18 cellular contexts compared by ENCODE assay signal in the genomic region with DNA sequence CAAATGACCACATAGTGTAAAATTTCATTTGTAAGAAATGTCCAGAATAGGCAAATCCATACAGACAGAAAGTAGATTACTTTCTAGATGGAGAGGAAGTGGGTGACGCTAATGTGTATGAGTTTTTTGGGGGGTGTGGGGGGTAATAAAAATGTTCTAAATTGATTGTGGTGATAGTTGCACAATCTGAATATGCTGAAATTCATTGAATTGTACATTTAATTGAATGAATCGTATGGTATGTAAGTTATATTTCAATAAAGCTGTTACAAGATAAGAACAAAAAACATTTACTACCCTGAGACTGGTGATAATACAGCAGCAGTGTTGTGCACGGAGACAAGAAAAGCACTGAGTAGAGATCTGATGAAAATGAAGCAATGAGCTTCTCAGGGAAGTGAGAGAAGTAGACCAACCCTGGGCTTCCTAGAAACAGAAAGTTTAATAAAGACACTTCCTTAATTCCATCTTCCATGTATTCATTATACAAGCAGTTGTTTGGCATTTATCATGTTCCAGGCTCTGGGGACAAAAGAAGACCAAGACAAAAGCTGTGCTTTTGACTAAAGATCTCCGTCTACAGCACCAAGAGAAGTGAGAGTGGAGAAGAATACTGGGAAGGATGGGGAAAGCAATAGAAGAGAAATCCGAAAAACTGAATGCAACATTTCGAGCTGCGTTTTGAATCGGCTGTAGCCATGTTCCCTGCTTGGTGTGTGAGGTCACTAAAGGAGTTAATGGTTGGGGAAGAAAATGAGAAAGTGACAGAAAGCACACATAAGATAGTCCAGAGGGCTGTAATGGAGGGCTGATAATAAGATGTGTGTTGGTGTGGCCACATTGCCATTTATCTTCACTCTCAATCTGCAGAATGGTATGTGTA. TPM values are rescaled to one million over a fixed set of nuclear protein-coding genes. Genes with fewer than 3 reads are reported as not detected.
DNase-seq lines count a peak whose midpoint lies in the region; ATAC-seq and TF ChIP-seq lines count a peak whose summit lies in the region.
"Had no signal": no experiment of that assay in that cellular context is flagged by ENCODE, and none has a peak within 500 bp of the region (broad histone marks: within the 10 kb centered on the region; RNA-seq: fewer than 3 reads in every experiment).

No MANE protein-coding gene starts in this region.

- peak overlapping the region; percentile 26 for H3K4me2 ChIP-seq in PC-3 (ENCODE audit: low read length)

- peaks cover 25% of the 10 kb centered on the region for H3K4me1 Mint-ChIP-seq in MCF 10A (ENCODE audit: insufficient read depth, unreplicated experiment)

- no peaks in the 10 kb centered on the region for H3K79me2 ChIP-seq in PC-3 (ENCODE audit: low read length)

- no peaks in the 10 kb centered on the region for H3K36me3 Mint-ChIP-seq in MCF 10A (ENCODE audit: insufficient read depth, unreplicated experiment)
- H3K36me3 Mint-ChIP-seq: brain, T-cell had no signal

- H3K4me3 Mint-ChIP-seq in MCF 10A (ENCODE audit: unreplicated experiment) = no peak overlapping the region
- H3K4me3 Mint-ChIP-seq: activated B cell treated with CpG ODN at 0.5 μM for 24 hours, T-cell had no signal

- peak overlapping the region; percentile 46; the same call in 1 of the 2 replicates for H2AFZ ChIP-seq in PC-3 (ENCODE audit: low read length)

- H3K9me2 ChIP-seq in PC-3 (replicated peaks; ENCODE audit: low read length) = no peaks in the 10 kb centered on the region

- H3K9me3 ChIP-seq in breast epithelium = no peaks in the 10 kb centered on the region
- no peaks in the 10 kb centered on the region for H3K9me3 ChIP-seq in PC-3 (ENCODE audit: low read length)
- H3K9me3 ChIP-seq: thyroid gland had no signal

- no peaks in the 10 kb centered on the region for H3K9me3 Mint-ChIP-seq in MCF 10A (ENCODE audit: unreplicated experiment)

- H3K27ac Mint-ChIP-seq in MCF 10A (ENCODE audit: low read depth, unreplicated experiment) = peak overlapping the region; percentile 17
- H3K27ac Mint-ChIP-seq: activated B cell treated with CpG ODN at 0.5 μM for 24 hours, brain, T-cell had no signal

- H3K27ac ChIP-seq in breast epithelium (peak overlapping the region in 1 of 2 donors; percentile 56), PC-3 (ENCODE audit: low read length) (no peak overlapping the region)
- H3K27ac ChIP-seq: thyroid gland had no signal

- no peak for TF ChIP-seq POLR2A in breast epithelium (IDR thresholded peaks at IDR 0.05)

- H3K27me3 ChIP-seq in breast epithelium (no peaks in the 10 kb centered on the region), PC-3 (ENCODE audit: low read length) (peaks cover 3% of the 10 kb centered on the region; the same call in 1 of the 2 replicates)
- H3K27me3 ChIP-seq: thyroid gland had no signal

- no peaks in the 10 kb centered on the region for H3F3A ChIP-seq in PC-3 (ENCODE audit: low read length, unreplicated experiment)

- no TSS peak for BruUV-seq in MCF 10A (replicated peaks; lab: Mats Ljungman, UMichigan)
- BruUV-seq in PC-3 (replicated peaks; lab: Mats Ljungman, UMichigan) = no TSS peak

- POLR2A ChIA-PET in MCF 10A (lab: Yijun Ruan, JAX) (no interaction called here), PC-3 (lab: Charles Lee; ENCODE audit: unreplicated experiment) (no interaction called here)

- H3K4me3 ChIP-seq in breast epithelium = no peak overlapping the region
- H3K4me3 ChIP-seq in PC-3 (ENCODE audit: low read length) = no peak overlapping the region
- H3K4me3 ChIP-seq: thyroid gland had no signal

- ATAC-seq in PC-3 (peak; percentile 19; the same call in 1 of the 2 replicates), HG02885 (IDR thresholded peaks at IDR 0.05; ENCODE audit: poor library complexity, unreplicated experiment) (no peak)
- ATAC-seq: left colon, T-cell had no signal

- CTCF ChIA-PET in MCF 10A (lab: Yijun Ruan, JAX) = interaction anchor here (0.7 kb wide), 2 partner anchors 37 to 246 kb away, joined by 3 to 4 read pairs; no protein-coding TSS in a partner anchor
- CTCF ChIA-PET in PC-3 (lab: Charles Lee) = interaction anchor here (0.7 kb wide), 1 partner anchor 232 kb away, joined by 3 read pairs; no protein-coding TSS in a partner anchor

- no peaks in the 10 kb centered on the region for H3K36me3 ChIP-seq in breast epithelium
- H3K36me3 ChIP-seq in PC-3 (ENCODE audit: low read depth, low read length) = no peaks in the 10 kb centered on the region
- H3K36me3 ChIP-seq: thyroid gland had no signal

- TF ChIP-seq CTCF in MCF 10A (IDR thresholded peaks at IDR 0.05; ENCODE audit: unreplicated experiment) (no peak), breast epithelium (IDR thresholded peaks at IDR 0.05) (no peak), PC-3 (conservative IDR thresholded peaks at IDR 0.05; ENCODE audit: low read depth, low read length) (no peak)

- in situ Hi-C loops in G401 (cut with HindIII; ENCODE audit: low sequenced_read_pairs) = no loop called here

- H3K9ac ChIP-seq in PC-3 (ENCODE audit: low read length) = no peak overlapping the region

- no peaks in the 10 kb centered on the region for H4K20me1 ChIP-seq in PC-3 (ENCODE audit: low read length)

- H3K4me1 ChIP-seq in breast epithelium = no peaks in the 10 kb centered on the region
- peaks cover 27% of the 10 kb centered on the region for H3K4me1 ChIP-seq in PC-3 (ENCODE audit: insufficient read depth, low read length)

- DNase-seq in MCF 10A (ENCODE audit: unreplicated experiment) (no peak), breast epithelium (ENCODE audit: low spot score in 2 of 2) (no peak), PC-3 (no peak), dermis blood vessel endothelial cell (peak; percentile 9), NCI-H82 treated with DMSO at 0.1 percent for 48 hours (lab: John Stamatoyannopoulos, UW; ENCODE audit: unreplicated experiment) (no peak), G401 (ENCODE audit: low spot score) (no peak)
- no peak for DNase-seq in activated CD4-positive, CD25-positive, alpha-beta regulatory T cell (lab: John Stamatoyannopoulos, UW)
- DNase-seq: activated B cell treated with CpG ODN at 0.5 μM for 24 hours; GDM1; left colon; NCI-H146; NCI-H345; stimulated activated CD4-positive, alpha-beta T cell treated with anti-CD3 and anti-CD28 coated beads, Interleukin-4, amount 100 ng/mL, for 24 hours; T-cell; thyroid gland had no signal

- peaks cover 35% of the 10 kb centered on the region for H3K27me3 Mint-ChIP-seq in MCF 10A (ENCODE audit: insufficient read depth, unreplicated experiment)

- intact Hi-C loops in MCF 10A (cut with micrococcal nuclease) (no loop called here), breast epithelium (cut with DNase I; ENCODE audit: low total_unique reads) (no loop called here), PC-3 (cut with micrococcal nuclease) (loop anchor here (5.0 kb wide), 1 partner anchor 92 kb away; no protein-coding TSS in a partner anchor)

RNA-seq across cellular contexts. Expression of gene PDE11A, which starts 1.8 kb away (rescaled TPM):
- total RNA-seq in MCF 10A (2022) (not detected in 2 replicates), breast epithelium (1 to 10 TPM in 2 of 3 donors, under 1 TPM in 1; 0.96 to 2.3 (median 2.2) TPM), PC-3 (2014; rRNA removed) (0.15 and 0.23 TPM in 2 replicates), dermis blood vessel endothelial cell (0.09 and 0.17 TPM in 2 replicates)
- 2.6 and 3.2 TPM in 2 replicates for total RNA-seq in G401 (2014; rRNA removed; shearing (Covaris generic))
- total RNA-seq: A673, activated B cell treated with CpG ODN at 0.5 μM for 24 hours, T-cell had no signal

RNA-seq across cellular contexts. Expression of gene RBM45, which starts 37.9 kb away (rescaled TPM):
- 12.7 and 14.5 TPM in 2 replicates for total RNA-seq in MCF 10A (2022)
- 10 to 100 TPM; 12.8 to 18.1 (median 15.4) TPM for total RNA-seq in breast epithelium
- total RNA-seq in PC-3 (2014; rRNA removed) = 10.5 and 14.3 TPM in 2 replicates
- total RNA-seq in dermis blood vessel endothelial cell = 23.0 and 27.4 TPM in 2 replicates
- 19.8 and 32.2 TPM in 2 replicates for total RNA-seq in G401 (2014; rRNA removed; shearing (Covaris generic))
